Comparison of ENCODE assay signal across 9 cellular contexts in the genomic region with DNA sequence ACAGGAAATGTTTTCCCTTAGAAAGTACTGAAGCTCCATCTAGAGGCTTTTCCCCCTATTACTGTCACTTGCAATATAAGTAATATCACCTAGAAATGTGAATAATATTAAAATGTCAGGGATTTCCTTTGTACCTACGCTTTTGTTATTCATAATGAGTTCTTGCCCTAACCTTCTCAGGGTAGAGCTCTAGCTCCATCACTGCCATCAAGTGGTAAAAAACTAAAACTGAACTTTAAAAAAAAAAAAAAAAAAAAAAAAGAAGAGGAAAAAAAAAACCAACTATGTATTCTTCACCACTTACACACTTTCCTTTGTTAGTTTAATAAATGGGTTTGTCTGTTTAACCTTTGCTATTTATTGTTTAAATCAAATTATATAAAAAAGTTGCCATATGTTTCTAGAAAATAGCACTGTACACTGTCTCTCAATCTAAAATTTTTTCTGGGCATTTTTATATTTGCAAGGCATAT. TPM values are rescaled to one million over a fixed set of nuclear protein-coding genes. Genes with fewer than 3 reads are reported as not detected.
DNase-seq lines count a peak whose midpoint lies in the region; ATAC-seq, FAIRE-seq and TF ChIP-seq lines count a peak whose summit lies in the region.
"Had no signal": no experiment of that assay in that cellular context is flagged by ENCODE, and none has a peak within 500 bp of the region (broad histone marks: within the 10 kb centered on the region; RNA-seq: fewer than 3 reads in every experiment).

No MANE protein-coding gene starts in this region.

- CTCF ChIA-PET in activated B cell treated with CpG ODN at 0.5 μM for 24 hours (lab: Charles Lee), result interaction anchor here (2.1 kb wide), 1 partner anchor 457 kb away, joined by 8 read pairs; no protein-coding TSS in a partner anchor

- no peak for FAIRE-seq in D721Med (lab: Jason Lieb, UNC)

- no peak overlapping the region for H3K4me3 Mint-ChIP-seq in activated B cell treated with CpG ODN at 0.5 μM for 24 hours

- peak; percentile 38 for TF ChIP-seq CTCF in D721Med (IDR thresholded peaks at IDR 0.05; ENCODE audit: insufficient read depth, missing control alignments)
- no peak for TF ChIP-seq CTCF in activated B cell treated with CpG ODN at 0.5 μM for 24 hours (IDR thresholded peaks at IDR 0.05)
- TF ChIP-seq CTCF in uterus (IDR thresholded peaks at IDR 0.05), result peak in 1 of 4 experiments; percentile 35

- peaks cover 9% of the 10 kb centered on the region for H3K4me1 Mint-ChIP-seq in activated B cell treated with CpG ODN at 0.5 μM for 24 hours

- no peaks in the 10 kb centered on the region for H3K4me1 ChIP-seq in aorta (ENCODE audit: control insufficient read depth in 1 of 2, insufficient read depth in 2 of 2, low read length in 2 of 2)
- H3K4me1 ChIP-seq in uterus, result no peaks in the 10 kb centered on the region
- H3K4me1 ChIP-seq: SJCRH30 had no signal

- H3K36me3 Mint-ChIP-seq in activated B cell treated with CpG ODN at 0.5 μM for 24 hours (ENCODE audit: low read depth), result no peaks in the 10 kb centered on the region

- H3K36me3 ChIP-seq in aorta (ENCODE audit: control insufficient read depth in 1 of 2, insufficient read depth in 2 of 2, low read length in 1 of 2) (no peaks in the 10 kb centered on the region), uterus (no peaks in the 10 kb centered on the region)
- H3K36me3 ChIP-seq: SJCRH30 had no signal

- ATAC-seq in GM21529 (IDR thresholded peaks at IDR 0.05; ENCODE audit: unreplicated experiment) (peak; percentile 65), activated B cell treated with CpG ODN at 0.5 μM for 24 hours (ENCODE audit: low read depth) (peak; percentile 42), aorta (ENCODE audit: low FRiP score) (no peak), HG02798 (IDR thresholded peaks at IDR 0.05; ENCODE audit: poor library complexity, unreplicated experiment) (no peak)

- H3K27ac Mint-ChIP-seq in activated B cell treated with CpG ODN at 0.5 μM for 24 hours, result no peak overlapping the region

- TF ChIP-seq POLR2A in uterus (IDR thresholded peaks at IDR 0.05), result no peak

- no peaks in the 10 kb centered on the region for H3K9me3 Mint-ChIP-seq in activated B cell treated with CpG ODN at 0.5 μM for 24 hours

- H3K27ac ChIP-seq in aorta (ENCODE audit: low read depth in 1 of 2, low read length in 2 of 2) (no peak overlapping the region), uterus (no peak overlapping the region)
- H3K27ac ChIP-seq: SJCRH30 had no signal

- H3K27me3 ChIP-seq in aorta (ENCODE audit: control insufficient read depth in 1 of 2, insufficient read depth in 2 of 2, low read length in 1 of 2), result no peaks in the 10 kb centered on the region
- H3K27me3 ChIP-seq in uterus, result no peaks in the 10 kb centered on the region
- H3K27me3 ChIP-seq: SJCRH30 had no signal

- POLR2A ChIA-PET in activated B cell treated with CpG ODN at 0.5 μM for 24 hours (lab: Charles Lee), result interaction anchor here (0.6 kb wide), 4 partner anchors 11 to 1151 kb away, joined by 4 to 13 read pairs (median 7); no protein-coding TSS in a partner anchor

- H3K27me3 Mint-ChIP-seq in activated B cell treated with CpG ODN at 0.5 μM for 24 hours, result no peaks in the 10 kb centered on the region

- H3K9me3 ChIP-seq in aorta (ENCODE audit: control insufficient read depth, low read length) (no peaks in the 10 kb centered on the region), uterus (no peaks in the 10 kb centered on the region)
- H3K9me3 ChIP-seq: SJCRH30 had no signal

- DNase-seq in D721Med (ENCODE audit: insufficient read length, low spot score), result peak; percentile 18
- DNase-seq in NCI-H1436 treated with DMSO at 0.1 percent for 48 hours (lab: John Stamatoyannopoulos, UW), result peak; percentile 40
- DNase-seq in activated B cell treated with CpG ODN at 0.5 μM for 24 hours, result no peak
- peak; percentile 35 for DNase-seq in hepatic stellate cell (ENCODE audit: low spot score)
- no peak for DNase-seq in aorta
- DNase-seq in uterus, result no peak

- no peak overlapping the region for H3K4me3 ChIP-seq in aorta (ENCODE audit: low read length in 2 of 2)
- no peak overlapping the region for H3K4me3 ChIP-seq in uterus
- H3K4me3 ChIP-seq: SJCRH30 had no signal

- 3 to 4% methylated on average over 1 of the region's 1 CpG for WGBS in aorta, 2 donors

- intact Hi-C loops in activated B cell treated with CpG ODN at 0.5 μM for 24 hours (cut with micrococcal nuclease), result loop anchor here (2.0 to 10.0 kb wide), 5 partner anchors 219 to 1096 kb away; a partner anchor contains a TSS
- intact Hi-C loops in aorta (cut with DNase I), result loop anchor here (10.0 kb wide), 2 partner anchors 459 to 679 kb away; no protein-coding TSS in a partner anchor
- intact Hi-C loops in uterus (cut with DNase I; ENCODE audit: low total_unique reads), result no loop called here

RNA-seq across cellular contexts. Expression of a gene that starts 49.9 kb away (rescaled TPM):
- total RNA-seq in activated B cell treated with CpG ODN at 0.5 μM for 24 hours, result 9.2 and 10.9 TPM in 2 replicates
- 10 to 100 TPM; 26.7 to 30.4 TPM for total RNA-seq in aorta
- 10 to 100 TPM; 15.2 to 18.8 TPM for polyA plus RNA-seq in aorta
- 10 to 100 TPM; 27.4 to 59.5 (median 37.6) TPM for total RNA-seq in uterus

Comparison
In these comparisons a context has a peak if more than half of its experiments do, and no peak if none do; other contexts are left out.
1. DNase-seq: peak in D721Med (single experiment), NCI-H1436 treated with DMSO at 0.1 percent for 48 hours (single experiment) and hepatic stellate cell (single experiment); none in activated B cell treated with CpG ODN at 0.5 μM for 24 hours (single experiment), aorta (0 of 2) and uterus (0 of 2).
2. ATAC-seq: peak in GM21529 (single experiment) and activated B cell treated with CpG ODN at 0.5 μM for 24 hours (single experiment); none in aorta (single experiment) and HG02798 (single experiment).